Comparison of ENCODE assay signal across 8 cellular contexts in genomic region chr16:66741971-66742396, GRCh38. TPM values are rescaled to one million over a fixed set of nuclear protein-coding genes. Genes with fewer than 3 reads are reported as not detected.
DNase-seq lines count a peak whose midpoint lies in the region; ATAC-seq, FAIRE-seq and TF ChIP-seq lines count a peak whose summit lies in the region.

No MANE protein-coding gene starts in this region.

- POLR2A ChIA-PET in HEK293 (lab: Yijun Ruan, JAX) (interaction anchor here (0.6 to 1.3 kb wide), 4 partner anchors 8 to 193 kb away, joined by 3 to 9 read pairs (median 6); partner anchors contain the start of gene DYNC1LI2), HepG2 (lab: Yijun Ruan, JAX) (interaction anchor here (0.6 to 1.6 kb wide), 6 partner anchors 8 to 126 kb away, joined by 3 to 7 read pairs (median 4); partner anchors contain the start of genes DYNC1LI2 and NAE1)

- H3K27me3 ChIP-seq in HepG2 (ENCODE audit: control insufficient read depth in 1 of 2, insufficient read depth in 2 of 2, low read length in 2 of 2) (no peaks in the 10 kb centered on the region), spleen (replicated peaks in 1 of 7) (no peaks in the 10 kb centered on the region)

- TF ChIP-seq EP300 in HepG2 (IDR thresholded peaks at IDR 0.05; ENCODE audit: low read depth in 2 of 2, low read length in 2 of 2) (no peak), HepG2 (CRISPR knock-in tag; IDR thresholded peaks at IDR 0.05; ENCODE audit: borderline replicate concordance) (no peak)

- H3K36me3 ChIP-seq in HEK293 (ENCODE audit: control insufficient read depth in 2 of 2, insufficient read depth in 1 of 2, low read length in 2 of 2) (peaks cover 58 to 92% of the 10 kb centered on the region in 2 experiments), HepG2 (replicated peaks in 1 of 2; ENCODE audit: control insufficient read depth in 1 of 2, insufficient read depth in 2 of 2, low read length in 2 of 2) (peaks cover 44 to 84% of the 10 kb centered on the region in 2 experiments), spleen (peaks cover 0 to 100% (median 76%) of the 10 kb centered on the region in 6 donors)

- BruUV-seq in HepG2 (replicated peaks; lab: Mats Ljungman, UMichigan), result TSS peak; percentile 32

- CTCF ChIA-PET in HEK293 (lab: Yijun Ruan, JAX), result interaction anchor here (0.7 to 7.1 kb wide), 14 partner anchors 10 to 336 kb away, joined by 3 to 88 read pairs (median 6); partner anchors contain the start of gene DYNC1LI2
- CTCF ChIA-PET in HepG2 (lab: Yijun Ruan, JAX; ENCODE audit: low intra/inter-chr PET ratio, low total read pairs), result no interaction called here
- CTCF ChIA-PET in activated naive CD4-positive, alpha-beta T cell treated with anti-CD3 and anti-CD28 coated beads for 36 hours (lab: Charles Lee), result interaction anchor here (0.8 to 4.4 kb wide), 7 partner anchors 9 to 335 kb away, joined by 3 to 31 read pairs (median 4); partner anchors contain the start of genes DYNC1LI2 and NAE1

- no peaks in the 10 kb centered on the region for H3K9me3 Mint-ChIP-seq in chondrocyte (ENCODE audit: low read depth)
- H3K9me3 Mint-ChIP-seq in activated naive CD4-positive, alpha-beta T cell treated with anti-CD3 and anti-CD28 coated beads for 36 hours, result no peaks in the 10 kb centered on the region

- H3K79me2 ChIP-seq in HepG2 (ENCODE audit: insufficient read depth, low read length), result peaks cover 40% of the 10 kb centered on the region

- H3K4me3 ChIP-seq in HEK293 (ENCODE audit: low read depth, low read length), result no peak overlapping the region
- no peak overlapping the region for H3K4me3 ChIP-seq in HepG2 (replicated peaks in 1 of 3; ENCODE audit: insufficient read depth in 1 of 3, low read depth in 2 of 3, low read length in 3 of 3)
- no peak overlapping the region for H3K4me3 ChIP-seq in spleen

- H3K9me3 ChIP-seq in HEK293 (ENCODE audit: control insufficient read depth, insufficient read depth, low read depth, low read length), result no peaks in the 10 kb centered on the region
- H3K9me3 ChIP-seq in HepG2 (ENCODE audit: low read length), result no peaks in the 10 kb centered on the region
- H3K9me3 ChIP-seq in spleen, result no peaks in the 10 kb centered on the region

- H3K4me2 ChIP-seq in HepG2 (ENCODE audit: low read depth, low read length), result no peak overlapping the region

- peaks cover 31% of the 10 kb centered on the region for H3K36me3 Mint-ChIP-seq in chondrocyte (ENCODE audit: low read depth)
- H3K36me3 Mint-ChIP-seq in activated naive CD4-positive, alpha-beta T cell treated with anti-CD3 and anti-CD28 coated beads for 36 hours (ENCODE audit: low read depth), result peaks cover 12% of the 10 kb centered on the region

- H2AFZ ChIP-seq in HepG2 (ENCODE audit: low read length), result no peak overlapping the region

- H3K27ac ChIP-seq in HEK293 (ENCODE audit: extremely low read depth, low read depth, low read length) (peak overlapping the region; percentile 43; the same call in 1 of the 2 replicates), HepG2 (ENCODE audit: extremely low read length, insufficient read depth, low read length) (no peak overlapping the region), spleen (peak overlapping the region; percentile 53 to 85 (median 76))

- no peak for TF ChIP-seq CTCF in HEK293 (tag by site-specific recombination; IDR thresholded peaks at IDR 0.05)
- TF ChIP-seq CTCF in chondrocyte (IDR thresholded peaks at IDR 0.05), result no peak
- no peak for TF ChIP-seq CTCF in HepG2 (CRISPR knock-in tag; IDR thresholded peaks at IDR 0.05)
- TF ChIP-seq CTCF in spleen (IDR thresholded peaks at IDR 0.05 in 8 of 11, conservative IDR thresholded peaks at IDR 0.05 in 3 of 11), result no peak

- peaks cover 22% of the 10 kb centered on the region; the same call in 1 of the 2 replicates for H4K20me1 ChIP-seq in HepG2 (ENCODE audit: insufficient read depth, low read length)

- intact Hi-C loops in HepG2 (cut with micrococcal nuclease; ENCODE audit: unreplicated experiment), result loop anchor here (2.0 kb wide), 1 partner anchor 79 kb away; no protein-coding TSS in a partner anchor
- intact Hi-C loops in spleen (cut with DNase I; ENCODE audit: low total_unique reads), result no loop called here
- intact Hi-C loops in activated naive CD4-positive, alpha-beta T cell treated with anti-CD3 and anti-CD28 coated beads for 36 hours (cut with micrococcal nuclease), result loop anchor here (5.0 kb wide), 1 partner anchor 80 kb away; no protein-coding TSS in a partner anchor

- no peaks in the 10 kb centered on the region for H3K27me3 Mint-ChIP-seq in chondrocyte (ENCODE audit: low read depth)
- no peaks in the 10 kb centered on the region for H3K27me3 Mint-ChIP-seq in activated naive CD4-positive, alpha-beta T cell treated with anti-CD3 and anti-CD28 coated beads for 36 hours (ENCODE audit: low read depth)

- TF ChIP-seq RAD21 in HepG2 (CRISPR knock-in tag; IDR thresholded peaks at IDR 0.05), result no peak

- DNase-seq in chondrocyte (ENCODE audit: low spot score), result no peak
- no peak for DNase-seq in HepG2 (ENCODE audit: low spot score)
- DNase-seq in spleen, result no peak
- DNase-seq in activated naive CD4-positive, alpha-beta T cell treated with anti-CD3 and anti-CD28 coated beads for 36 hours, result no peak
- no peak for DNase-seq in GM12892 (ENCODE audit: insufficient read length)

- peaks cover 41% of the 10 kb centered on the region for H3K4me1 Mint-ChIP-seq in chondrocyte (ENCODE audit: low read depth)
- H3K4me1 Mint-ChIP-seq in activated naive CD4-positive, alpha-beta T cell treated with anti-CD3 and anti-CD28 coated beads for 36 hours (ENCODE audit: low read depth), result peaks cover 14% of the 10 kb centered on the region

- H3K4me1 ChIP-seq in HEK293 (ENCODE audit: control insufficient read depth, insufficient read depth, low read length) (peaks cover 14% of the 10 kb centered on the region), HepG2 (ENCODE audit: insufficient read depth, low read length) (peaks cover 30% of the 10 kb centered on the region), spleen (peaks cover 20 to 96% (median 47%) of the 10 kb centered on the region in 6 donors)

- FAIRE-seq in HepG2 (lab: Jason Lieb, UNC) (no peak), GM12892 (lab: Jason Lieb, UNC) (no peak)

- in situ Hi-C loops in HepG2 (cut with HindIII; ENCODE audit: extremely low pct_ligation_motif_present, low pct_unique_long_range_greater_than_20kb), result no loop called here

- ATAC-seq in HepG2, result no peak
- no peak for ATAC-seq in GM18873 (IDR thresholded peaks at IDR 0.05; ENCODE audit: low FRiP score, unreplicated experiment)
- no peak for ATAC-seq in HG02970 (IDR thresholded peaks at IDR 0.05; ENCODE audit: low FRiP score, unreplicated experiment)

- no peak overlapping the region; the same call in 1 of the 2 replicates for H3K9ac ChIP-seq in HepG2 (ENCODE audit: insufficient read depth, low read depth, low read length)

- 81% methylated on average over 3 of the region's 3 CpGs for WGBS in HepG2 (ENCODE audit: low lambda C conversion rate)
- 34 to 54% (median 41%) methylated on average over 3 of the region's 3 CpGs for WGBS in spleen, 5 donors

- TF ChIP-seq POLR2A in HepG2 (IDR thresholded peaks at IDR 0.05; ENCODE audit: insufficient read depth in 1 of 2, low read depth in 2 of 2, low read length in 2 of 2) (no peak), spleen (IDR thresholded peaks at IDR 0.05) (no peak), GM12892 (IDR thresholded peaks at IDR 0.05; ENCODE audit: low read depth, low read length) (no peak)

- peak overlapping the region; percentile 99 for H3K27ac Mint-ChIP-seq in chondrocyte (ENCODE audit: unreplicated experiment)
- H3K27ac Mint-ChIP-seq in activated naive CD4-positive, alpha-beta T cell treated with anti-CD3 and anti-CD28 coated beads for 36 hours, result no peak overlapping the region

- H3K4me3 Mint-ChIP-seq in chondrocyte (ENCODE audit: unreplicated experiment), result peak overlapping the region; percentile 52
- no peak overlapping the region for H3K4me3 Mint-ChIP-seq in activated naive CD4-positive, alpha-beta T cell treated with anti-CD3 and anti-CD28 coated beads for 36 hours

RNA-seq across cellular contexts. Expression of gene DYNC1LI2, which starts 9.4 kb away (rescaled TPM):
- 144 to 153 TPM (median 147 TPM) in 3 replicates for total RNA-seq in chondrocyte
- 107 and 135 TPM in 2 replicates for total RNA-seq in HepG2 (2016; rRNA removed; fragmentation: Illumina TruSeq; extraction: Trizol)
- total RNA-seq in HepG2 (2016; cell fraction: cytosol; rRNA removed; fragmentation: Illumina TruSeq; extraction: Trizol; ENCODE audit: low read depth), result 18.2 and 20.0 TPM in 2 replicates
- 109 and 139 TPM in 2 replicates for total RNA-seq in HepG2 (2016; cell fraction: insoluble cytoplasmic fraction; rRNA removed; fragmentation: Illumina TruSeq; extraction: Trizol)
- 25.6 and 31.6 TPM in 2 replicates for total RNA-seq in HepG2 (2016; cell fraction: membrane; rRNA removed; fragmentation: Illumina TruSeq; extraction: Trizol)
- total RNA-seq in HepG2 (2016; cell fraction: nucleus; rRNA removed; fragmentation: Illumina TruSeq; extraction: Trizol), result 194 and 230 TPM in 2 replicates
- 65.5 and 67.7 TPM in 2 replicates for polyA plus RNA-seq in HepG2 (2011; rRNA removed)
- 30.2 and 40.7 TPM in 2 replicates for polyA plus RNA-seq in HepG2 (2011; cell fraction: cytosol; rRNA removed)
- polyA plus RNA-seq in HepG2 (2011; cell fraction: nucleus; rRNA removed), result 210 and 219 TPM in 2 replicates
- 57.1 and 65.5 TPM in 2 replicates for polyA plus RNA-seq in HepG2 (2012)
- 3.3 and 3.7 TPM in 2 replicates for polyA plus RNA-seq in HepG2 (2016; cell fraction: cytosol; fragmentation: Illumina TruSeq; extraction: Trizol; ENCODE audit: low read depth)
- 68.8 and 69.0 TPM in 2 replicates for polyA plus RNA-seq in HepG2 (2016; cell fraction: insoluble cytoplasmic fraction; fragmentation: Illumina TruSeq; extraction: Trizol; ENCODE audit: low read depth)
- polyA plus RNA-seq in HepG2 (2016; cell fraction: membrane; fragmentation: Illumina TruSeq; extraction: Trizol; ENCODE audit: low read depth), result 9.8 and 12.1 TPM in 2 replicates
- polyA plus RNA-seq in HepG2 (2016; cell fraction: nucleus; fragmentation: Illumina TruSeq; extraction: Trizol; ENCODE audit: insufficient read depth, low read depth), result 329 and 373 TPM in 2 replicates
- 51.3 and 78.2 TPM in 2 replicates for polyA minus RNA-seq in HepG2 (2011; rRNA and poly(A)+ RNA removed; ENCODE audit: low replicate concordance)
- polyA minus RNA-seq in HepG2 (2011; cell fraction: cytosol; rRNA and poly(A)+ RNA removed), result 27.4 and 28.7 TPM in 2 replicates
- 169 and 176 TPM in 2 replicates for polyA minus RNA-seq in HepG2 (2011; cell fraction: nucleus; rRNA and poly(A)+ RNA removed)
- total RNA-seq in spleen, result 100 to 1,000 TPM in 5 of 7 donors, 10 to 100 TPM in 2; 77.7 to 132 (median 118) TPM
- 10 to 100 TPM; 15.6 to 33.2 (median 24.5) TPM for polyA plus RNA-seq in spleen
- total RNA-seq in activated naive CD4-positive, alpha-beta T cell treated with anti-CD3 and anti-CD28 coated beads for 36 hours, result 10 to 100 TPM; 30.8 to 31.0 TPM
- polyA plus RNA-seq in GM12892 (2012; ENCODE audit: missing spikeins), result 20.8 TPM

RNA-seq across cellular contexts. Expression of gene CMTM4, which starts 45.4 kb away (rescaled TPM):
- total RNA-seq in chondrocyte (30.1 to 32.5 TPM (median 31.5 TPM) in 3 replicates), HepG2 (2016; rRNA removed; fragmentation: Illumina TruSeq; extraction: Trizol) (32.0 and 44.1 TPM in 2 replicates), spleen (10 to 100 TPM in 1 of 7 donors, 1 to 10 TPM in 6; 3.8 to 10.2 (median 7.4) TPM)
- 10.6 and 12.8 TPM in 2 replicates for total RNA-seq in HepG2 (2016; cell fraction: cytosol; rRNA removed; fragmentation: Illumina TruSeq; extraction: Trizol; ENCODE audit: low read depth)
- total RNA-seq in HepG2 (2016; cell fraction: insoluble cytoplasmic fraction; rRNA removed; fragmentation: Illumina TruSeq; extraction: Trizol), result 32.2 and 42.2 TPM in 2 replicates
- total RNA-seq in HepG2 (2016; cell fraction: membrane; rRNA removed; fragmentation: Illumina TruSeq; extraction: Trizol), result 27.4 and 28.5 TPM in 2 replicates
- total RNA-seq in HepG2 (2016; cell fraction: nucleus; rRNA removed; fragmentation: Illumina TruSeq; extraction: Trizol), result 32.4 and 32.8 TPM in 2 replicates
- polyA plus RNA-seq in HepG2 (2011; rRNA removed) (36.3 and 41.3 TPM in 2 replicates), spleen (1 to 10 TPM in 2 of 3 donors, under 1 TPM in 1; 0.70 to 1.5 (median 1.1) TPM)
- 38.1 and 43.4 TPM in 2 replicates for polyA plus RNA-seq in HepG2 (2011; cell fraction: cytosol; rRNA removed)
- 45.0 and 48.2 TPM in 2 replicates for polyA plus RNA-seq in HepG2 (2011; cell fraction: nucleus; rRNA removed)
- polyA plus RNA-seq in HepG2 (2012), result 30.6 and 31.6 TPM in 2 replicates
- 3.9 and 4.5 TPM in 2 replicates for polyA plus RNA-seq in HepG2 (2016; cell fraction: cytosol; fragmentation: Illumina TruSeq; extraction: Trizol; ENCODE audit: low read depth)
- 29.5 and 30.3 TPM in 2 replicates for polyA plus RNA-seq in HepG2 (2016; cell fraction: insoluble cytoplasmic fraction; fragmentation: Illumina TruSeq; extraction: Trizol; ENCODE audit: low read depth)
- 10.0 and 11.3 TPM in 2 replicates for polyA plus RNA-seq in HepG2 (2016; cell fraction: membrane; fragmentation: Illumina TruSeq; extraction: Trizol; ENCODE audit: low read depth)
- 32.1 and 32.5 TPM in 2 replicates for polyA plus RNA-seq in HepG2 (2016; cell fraction: nucleus; fragmentation: Illumina TruSeq; extraction: Trizol; ENCODE audit: insufficient read depth, low read depth)
- polyA minus RNA-seq in HepG2 (2011; rRNA and poly(A)+ RNA removed; ENCODE audit: low replicate concordance), result 61.0 and 116 TPM in 2 replicates
- 47.2 and 48.9 TPM in 2 replicates for polyA minus RNA-seq in HepG2 (2011; cell fraction: cytosol; rRNA and poly(A)+ RNA removed)
- polyA minus RNA-seq in HepG2 (2011; cell fraction: nucleus; rRNA and poly(A)+ RNA removed), result 31.5 and 35.9 TPM in 2 replicates
- total RNA-seq in activated naive CD4-positive, alpha-beta T cell treated with anti-CD3 and anti-CD28 coated beads for 36 hours, result 1 to 10 TPM; 4.6 to 4.7 TPM
- polyA plus RNA-seq in GM12892 (2012; ENCODE audit: missing spikeins), result 0.55 TPM

RNA-seq across cellular contexts. Expression of gene TERB1, which starts 59.4 kb away (rescaled TPM):
- total RNA-seq in chondrocyte, result not detected in 3 replicates
- not detected in 2 replicates for total RNA-seq in HepG2 (2016; rRNA removed; fragmentation: Illumina TruSeq; extraction: Trizol)
- not detected in 2 replicates for total RNA-seq in HepG2 (2016; cell fraction: cytosol; rRNA removed; fragmentation: Illumina TruSeq; extraction: Trizol; ENCODE audit: low read depth)
- total RNA-seq in HepG2 (2016; cell fraction: insoluble cytoplasmic fraction; rRNA removed; fragmentation: Illumina TruSeq; extraction: Trizol), result not detected in 2 replicates
- 0.09 and 0.10 TPM in 2 replicates for total RNA-seq in HepG2 (2016; cell fraction: membrane; rRNA removed; fragmentation: Illumina TruSeq; extraction: Trizol)
- not detected in 2 replicates for total RNA-seq in HepG2 (2016; cell fraction: nucleus; rRNA removed; fragmentation: Illumina TruSeq; extraction: Trizol)
- not detected in 2 replicates for polyA plus RNA-seq in HepG2 (2011; rRNA removed)
- polyA plus RNA-seq in HepG2 (2011; cell fraction: cytosol; rRNA removed), result not detected in 2 replicates
- not detected in 2 replicates for polyA plus RNA-seq in HepG2 (2011; cell fraction: nucleus; rRNA removed)
- polyA plus RNA-seq in HepG2 (2012), result not detected in 2 replicates
- not detected in 2 replicates for polyA plus RNA-seq in HepG2 (2016; cell fraction: cytosol; fragmentation: Illumina TruSeq; extraction: Trizol; ENCODE audit: low read depth)
- not detected in 2 replicates for polyA plus RNA-seq in HepG2 (2016; cell fraction: insoluble cytoplasmic fraction; fragmentation: Illumina TruSeq; extraction: Trizol; ENCODE audit: low read depth)
- not detected in 2 replicates for polyA plus RNA-seq in HepG2 (2016; cell fraction: membrane; fragmentation: Illumina TruSeq; extraction: Trizol; ENCODE audit: low read depth)
- polyA plus RNA-seq in HepG2 (2016; cell fraction: nucleus; fragmentation: Illumina TruSeq; extraction: Trizol; ENCODE audit: insufficient read depth, low read depth), result not detected in 2 replicates
- polyA minus RNA-seq in HepG2 (2011; rRNA and poly(A)+ RNA removed; ENCODE audit: low replicate concordance), result not detected in 2 replicates
- polyA minus RNA-seq in HepG2 (2011; cell fraction: cytosol; rRNA and poly(A)+ RNA removed), result not detected in 2 replicates
- polyA minus RNA-seq in HepG2 (2011; cell fraction: nucleus; rRNA and poly(A)+ RNA removed), result not detected in 2 replicates
- under 1 TPM in 1 of 7 donors, not detected in 6; 0.41 TPM for total RNA-seq in spleen
- polyA plus RNA-seq in spleen, result under 1 TPM in 1 of 3 donors, not detected in 2; 0.04 TPM
- total RNA-seq in activated naive CD4-positive, alpha-beta T cell treated with anti-CD3 and anti-CD28 coated beads for 36 hours, result not detected
- polyA plus RNA-seq in GM12892 (2012; ENCODE audit: missing spikeins), result not detected

Comparison
In these comparisons a context has a peak if more than half of its experiments do, and no peak if none do; other contexts are left out.
1. Of the 63 proteins assayed by ChIP-seq in both HepG2 and HEK293: peak only in HepG2: none; only in HEK293: ZNF335, ZNF362 and ZNF510; in both: none; in neither: 60.